In genomic region chr10:103661951-103662405, GRCh38 we compare ENCODE assay signal across 8 cellular contexts.
A peak's percentile ranks its signal among the peaks of the same experiment; 100 is the strongest.
DNase-seq lines count a peak whose midpoint lies in the region; ATAC-seq and TF ChIP-seq lines count a peak whose summit lies in the region.

No MANE protein-coding gene starts in this region.

- peaks cover 26% of the 10 kb centered on the region for H3K36me3 Mint-ChIP-seq in T-helper 1 cell treated with Interleukin-12 subunit alpha and Interleukin-12 subunit beta and Interleukin-4 antibody, amounts not matched to agents 30 μg/mL and 1 μg/mL, for 36 hours (ENCODE audit: low read depth)
- H3K36me3 Mint-ChIP-seq in activated CD8-positive, alpha-beta T cell treated with anti-CD3 and anti-CD28 coated beads for 36 hours (ENCODE audit: low read depth): peaks cover 13% of the 10 kb centered on the region

- TF ChIP-seq CTCF in activated CD8-positive, alpha-beta T cell treated with anti-CD3 and anti-CD28 coated beads for 36 hours (IDR thresholded peaks at IDR 0.05): no peak

- H3K4me3 ChIP-seq in iPS-20b (ENCODE audit: low read length) (peak overlapping the region; percentile 41; the same call in 1 of the 2 replicates), subcutaneous abdominal adipose tissue (ENCODE audit: low read depth in 1 of 5, low read length in 5 of 5) (peak overlapping the region in 4 of 5 donors; percentile 35 to 71 (median 39))

- H3K4me3 Mint-ChIP-seq in T-helper 1 cell treated with Interleukin-12 subunit alpha and Interleukin-12 subunit beta and Interleukin-4 antibody, amounts not matched to agents 30 μg/mL and 1 μg/mL, for 36 hours: peak overlapping the region; percentile 10
- H3K4me3 Mint-ChIP-seq in activated CD8-positive, alpha-beta T cell treated with anti-CD3 and anti-CD28 coated beads for 36 hours: peak overlapping the region; percentile 83

- no peak for DNase-seq in T-helper 1 cell
- DNase-seq in activated CD8-positive, alpha-beta T cell treated with anti-CD3 and anti-CD28 coated beads for 36 hours: no peak

- H3K36me3 ChIP-seq in iPS-20b (ENCODE audit: insufficient read depth, low read depth, low read length): peaks cover 6% of the 10 kb centered on the region; the same call in 1 of the 2 replicates
- peaks cover 0 to 26% (median 22%) of the 10 kb centered on the region in 5 donors for H3K36me3 ChIP-seq in subcutaneous abdominal adipose tissue (ENCODE audit: control insufficient read depth in 5 of 5, insufficient read depth in 5 of 5, low read length in 5 of 5)

- H3K27me3 ChIP-seq in iPS-20b (ENCODE audit: insufficient read depth, low read length): no peaks in the 10 kb centered on the region
- no peaks in the 10 kb centered on the region for H3K27me3 ChIP-seq in subcutaneous abdominal adipose tissue (ENCODE audit: control insufficient read depth in 5 of 5, insufficient read depth in 4 of 5, low read length in 5 of 5)

- peaks cover 3% of the 10 kb centered on the region; the same call in 1 of the 2 replicates for H3K9me3 ChIP-seq in iPS-20b (ENCODE audit: insufficient read depth, low read depth, low read length)
- H3K9me3 ChIP-seq in subcutaneous abdominal adipose tissue (ENCODE audit: control insufficient read depth in 5 of 5, low read length in 5 of 5): peaks cover 0 to 10% (median 8%) of the 10 kb centered on the region in 5 donors

- H3K4me1 Mint-ChIP-seq in T-helper 1 cell treated with Interleukin-12 subunit alpha and Interleukin-12 subunit beta and Interleukin-4 antibody, amounts not matched to agents 30 μg/mL and 1 μg/mL, for 36 hours (ENCODE audit: low read depth): peaks cover 12% of the 10 kb centered on the region
- peaks cover 14% of the 10 kb centered on the region for H3K4me1 Mint-ChIP-seq in activated CD8-positive, alpha-beta T cell treated with anti-CD3 and anti-CD28 coated beads for 36 hours (ENCODE audit: low read depth)

- ATAC-seq in activated CD8-positive, alpha-beta T cell treated with anti-CD3 and anti-CD28 coated beads for 36 hours: no peak
- no peak for ATAC-seq in GM19023 (IDR thresholded peaks at IDR 0.05; ENCODE audit: unreplicated experiment)
- ATAC-seq in GM21381 (IDR thresholded peaks at IDR 0.05; ENCODE audit: unreplicated experiment): no peak
- ATAC-seq in GM18868 (IDR thresholded peaks at IDR 0.05; ENCODE audit: unreplicated experiment): no peak

- CTCF ChIA-PET in activated CD8-positive, alpha-beta T cell treated with anti-CD3 and anti-CD28 coated beads for 36 hours (lab: Charles Lee): interaction anchor here (2.0 to 2.6 kb wide), 2 partner anchors 24 to 69 kb away, joined by 7 to 19 read pairs; no protein-coding TSS in a partner anchor

- H3K4me1 ChIP-seq in iPS-20b (ENCODE audit: insufficient read depth, low read length) (no peaks in the 10 kb centered on the region; the same call in 1 of the 2 replicates), subcutaneous abdominal adipose tissue (ENCODE audit: control insufficient read depth in 5 of 5, insufficient read depth in 5 of 5, low read length in 5 of 5) (peaks cover 10 to 72% (median 59%) of the 10 kb centered on the region in 5 donors)

- peak overlapping the region; percentile 56; the same call in 1 of the 2 replicates for H3K9ac ChIP-seq in iPS-20b (ENCODE audit: low read depth, low read length)
- H3K9ac ChIP-seq in subcutaneous abdominal adipose tissue (ENCODE audit: low read length in 5 of 5): peak overlapping the region in 3 of 5 donors; percentile 47 to 57 (median 53)

- intact Hi-C loops in activated CD8-positive, alpha-beta T cell treated with anti-CD3 and anti-CD28 coated beads for 36 hours (cut with micrococcal nuclease): no loop called here

- H3K27ac ChIP-seq in iPS-20b (ENCODE audit: low read length) (no peak overlapping the region), subcutaneous abdominal adipose tissue (ENCODE audit: low read depth, low read length) (peak overlapping the region; percentile 78)

- no peaks in the 10 kb centered on the region for H3K27me3 Mint-ChIP-seq in T-helper 1 cell treated with Interleukin-12 subunit alpha and Interleukin-12 subunit beta and Interleukin-4 antibody, amounts not matched to agents 30 μg/mL and 1 μg/mL, for 36 hours (ENCODE audit: low read depth)
- H3K27me3 Mint-ChIP-seq in activated CD8-positive, alpha-beta T cell treated with anti-CD3 and anti-CD28 coated beads for 36 hours: no peaks in the 10 kb centered on the region

- H3K9me3 Mint-ChIP-seq in T-helper 1 cell treated with Interleukin-12 subunit alpha and Interleukin-12 subunit beta and Interleukin-4 antibody, amounts not matched to agents 30 μg/mL and 1 μg/mL, for 36 hours: peaks cover 11% of the 10 kb centered on the region
- H3K9me3 Mint-ChIP-seq in activated CD8-positive, alpha-beta T cell treated with anti-CD3 and anti-CD28 coated beads for 36 hours: peaks cover 6% of the 10 kb centered on the region

- peak overlapping the region; percentile 57 for H3K27ac Mint-ChIP-seq in T-helper 1 cell treated with Interleukin-12 subunit alpha and Interleukin-12 subunit beta and Interleukin-4 antibody, amounts not matched to agents 30 μg/mL and 1 μg/mL, for 36 hours
- H3K27ac Mint-ChIP-seq in activated CD8-positive, alpha-beta T cell treated with anti-CD3 and anti-CD28 coated beads for 36 hours: no peak overlapping the region

- POLR2A ChIA-PET in activated CD8-positive, alpha-beta T cell treated with anti-CD3 and anti-CD28 coated beads for 36 hours (lab: Charles Lee): interaction anchor here (0.8 kb wide), 1 partner anchor 9 kb away, joined by 4 read pairs; no protein-coding TSS in a partner anchor
